ENCODE assay signal across 8 cellular contexts in genomic region chr9:129027224-129027684, GRCh38. TPM values are rescaled to one million over a fixed set of nuclear protein-coding genes. Genes with fewer than 3 reads are reported as not detected.
A peak's percentile ranks its signal among the peaks of the same experiment; 100 is the strongest.
DNase-seq lines count a peak whose midpoint lies in the region; ATAC-seq and TF ChIP-seq lines count a peak whose summit lies in the region.

No MANE protein-coding gene starts in this region.

- POLR2A ChIA-PET in CD8-positive, alpha-beta T cell (lab: Charles Lee) = interaction anchor here (1.2 to 1.5 kb wide), 3 partner anchors 8 to 209 kb away, joined by 3 to 8 read pairs (median 4); partner anchors contain the start of genes DOLPP1 and ENDOG
- POLR2A ChIA-PET in naive thymus-derived CD8-positive, alpha-beta T cell (lab: Charles Lee) = interaction anchor here (0.5 to 1.9 kb wide), 7 partner anchors 9 to 449 kb away, joined by 3 to 19 read pairs (median 7); partner anchors contain the start of genes DOLPP1, MIGA2 and PTPA

- H3K27ac Mint-ChIP-seq in CD8-positive, alpha-beta T cell = peak overlapping the region; percentile 64
- peak overlapping the region; percentile 68 for H3K27ac Mint-ChIP-seq in chondrocyte (ENCODE audit: unreplicated experiment)
- H3K27ac Mint-ChIP-seq in naive thymus-derived CD8-positive, alpha-beta T cell = peak overlapping the region; percentile 7 to 94 (median 74)

- peak overlapping the region; percentile 40 for H3K27ac ChIP-seq in CD8-positive, alpha-beta T cell (ENCODE audit: low read depth, low read length)
- H3K27ac ChIP-seq in HUES64 (ENCODE audit: low read depth, low read length) = 0 out of 2 replicates have a peak overlapping the region, but pooled peaks have one; percentile 29

- H3K36me3 ChIP-seq in CD8-positive, alpha-beta T cell (ENCODE audit: insufficient read depth, low read length) = no peaks in the 10 kb centered on the region
- H3K36me3 ChIP-seq in HUES64 (ENCODE audit: insufficient read depth, low read length) = no peaks in the 10 kb centered on the region

- DNase-seq in CD8-positive, alpha-beta T cell = no peak
- DNase-seq in chondrocyte (ENCODE audit: low spot score) = no peak
- DNase-seq in naive thymus-derived CD8-positive, alpha-beta T cell = no peak
- no peak for DNase-seq in activated CD4-positive, CD25-positive, alpha-beta regulatory T cell treated with anti-CD3 and anti-CD28 coated beads, Interleukin-2, amount 50 U/mL, for 72 hours
- no peak for DNase-seq in activated effector memory CD4-positive, alpha-beta T cell treated with anti-CD3 and anti-CD28 coated beads, Interleukin-2, amount 50 U/mL, for 16 hours

- peak overlapping the region; percentile 83 for H3K4me3 Mint-ChIP-seq in CD8-positive, alpha-beta T cell
- peak overlapping the region; percentile 76 for H3K4me3 Mint-ChIP-seq in chondrocyte (ENCODE audit: unreplicated experiment)
- peak overlapping the region; percentile 61 to 86 (median 80) for H3K4me3 Mint-ChIP-seq in naive thymus-derived CD8-positive, alpha-beta T cell

- WGBS in HUES64 = 40% methylated on average over 9 of the region's 9 CpGs

- CTCF ChIA-PET in CD8-positive, alpha-beta T cell (lab: Charles Lee) = no interaction called here

- ATAC-seq in CD8-positive, alpha-beta T cell = no peak
- no peak for ATAC-seq in naive thymus-derived CD8-positive, alpha-beta T cell
- no peak for ATAC-seq in HG02938 (IDR thresholded peaks at IDR 0.05; ENCODE audit: unreplicated experiment)
- ATAC-seq in GM18873 (IDR thresholded peaks at IDR 0.05; ENCODE audit: low FRiP score, unreplicated experiment) = no peak

- no peaks in the 10 kb centered on the region for H3K9me3 Mint-ChIP-seq in CD8-positive, alpha-beta T cell
- no peaks in the 10 kb centered on the region for H3K9me3 Mint-ChIP-seq in chondrocyte (ENCODE audit: low read depth)
- H3K9me3 Mint-ChIP-seq in naive thymus-derived CD8-positive, alpha-beta T cell = no peaks in the 10 kb centered on the region

- H3K27me3 ChIP-seq in CD8-positive, alpha-beta T cell (ENCODE audit: insufficient read depth, low read length) = no peaks in the 10 kb centered on the region
- H3K27me3 ChIP-seq in HUES64 (ENCODE audit: insufficient read depth, low read length) = no peaks in the 10 kb centered on the region

- H3K27me3 Mint-ChIP-seq in CD8-positive, alpha-beta T cell (ENCODE audit: low read depth) = no peaks in the 10 kb centered on the region
- no peaks in the 10 kb centered on the region for H3K27me3 Mint-ChIP-seq in chondrocyte (ENCODE audit: low read depth)
- no peaks in the 10 kb centered on the region for H3K27me3 Mint-ChIP-seq in naive thymus-derived CD8-positive, alpha-beta T cell

- no peak for TF ChIP-seq CTCF in CD8-positive, alpha-beta T cell (IDR thresholded peaks at IDR 0.05)
- TF ChIP-seq CTCF in chondrocyte (IDR thresholded peaks at IDR 0.05) = no peak

- H3K9ac ChIP-seq in HUES64 (ENCODE audit: low read depth, low read length) = peak overlapping the region; percentile 80

- peaks cover 13% of the 10 kb centered on the region for H3K4me1 ChIP-seq in CD8-positive, alpha-beta T cell (ENCODE audit: insufficient read depth, low read length)
- peaks cover 10% of the 10 kb centered on the region; the same call in 1 of the 2 replicates for H3K4me1 ChIP-seq in HUES64 (ENCODE audit: insufficient read depth, low read length)

- H3K9me3 ChIP-seq in CD8-positive, alpha-beta T cell (ENCODE audit: low read length) = no peaks in the 10 kb centered on the region
- H3K9me3 ChIP-seq in HUES64 (ENCODE audit: insufficient read depth, low read depth, low read length) = no peaks in the 10 kb centered on the region

- H3K36me3 Mint-ChIP-seq in CD8-positive, alpha-beta T cell = peaks cover 4% of the 10 kb centered on the region
- no peaks in the 10 kb centered on the region for H3K36me3 Mint-ChIP-seq in chondrocyte (ENCODE audit: low read depth)
- H3K36me3 Mint-ChIP-seq in naive thymus-derived CD8-positive, alpha-beta T cell = no peaks in the 10 kb centered on the region

- peaks cover 29% of the 10 kb centered on the region for H3K4me1 Mint-ChIP-seq in CD8-positive, alpha-beta T cell (ENCODE audit: low read depth)
- peaks cover 34% of the 10 kb centered on the region for H3K4me1 Mint-ChIP-seq in chondrocyte (ENCODE audit: low read depth)
- H3K4me1 Mint-ChIP-seq in naive thymus-derived CD8-positive, alpha-beta T cell = peaks cover 16 to 35% (median 26%) of the 10 kb centered on the region in 4 donors

- H3K4me3 ChIP-seq in CD8-positive, alpha-beta T cell (ENCODE audit: low read depth, low read length) = peak overlapping the region; percentile 51
- peak overlapping the region; percentile 86 for H3K4me3 ChIP-seq in HUES64 (ENCODE audit: low read length)

- intact Hi-C loops in CD8-positive, alpha-beta T cell (cut with DNase I, micrococcal nuclease) = loop anchor here (5.0 to 10.0 kb wide), 4 partner anchors 80 to 775 kb away; partner anchors contain the start of genes DOLK (in 1 of the 2), NUP188 (in 1 of the 2), SPOUT1 (in 1 of the 2) and ZER1 (in 1 of the 2)

RNA-seq across cellular contexts. Expression of gene SH3GLB2, which starts 0.9 kb away (rescaled TPM):
- total RNA-seq in CD8-positive, alpha-beta T cell = 10 to 100 TPM; 64.9 to 68.3 TPM
- 42.2 TPM for polyA plus RNA-seq in HUES64 (2013, experiment 1 of 2)
- polyA plus RNA-seq in HUES64 (2013, experiment 2 of 2) = 38.4 TPM
- 57.8 to 66.4 TPM (median 62.2 TPM) in 3 replicates for total RNA-seq in chondrocyte
- total RNA-seq in naive thymus-derived CD8-positive, alpha-beta T cell = 100 to 1,000 TPM; 109 to 113 TPM
- polyA plus RNA-seq in naive thymus-derived CD8-positive, alpha-beta T cell = 10 to 100 TPM; 21.7 to 40.9 (median 37.8) TPM

RNA-seq across cellular contexts. Expression of gene MIGA2, which starts 9.2 kb away (rescaled TPM):
- 10 to 100 TPM; 63.5 to 69.0 TPM for total RNA-seq in CD8-positive, alpha-beta T cell
- 13.5 TPM for polyA plus RNA-seq in HUES64 (2013, experiment 1 of 2)
- 11.2 TPM for polyA plus RNA-seq in HUES64 (2013, experiment 2 of 2)
- 19.7 to 26.7 TPM (median 22.0 TPM) in 3 replicates for total RNA-seq in chondrocyte
- total RNA-seq in naive thymus-derived CD8-positive, alpha-beta T cell = 10 to 100 TPM; 77.9 to 88.3 TPM
- polyA plus RNA-seq in naive thymus-derived CD8-positive, alpha-beta T cell = 10 to 100 TPM in 1 of 3 donors, 1 to 10 TPM in 2; 5.9 to 11.3 (median 7.2) TPM

RNA-seq across cellular contexts. Expression of gene DOLPP1, which starts 53.7 kb away (rescaled TPM):
- 1 to 10 TPM; 4.6 to 5.1 TPM for total RNA-seq in CD8-positive, alpha-beta T cell
- 24.7 TPM for polyA plus RNA-seq in HUES64 (2013, experiment 1 of 2)
- polyA plus RNA-seq in HUES64 (2013, experiment 2 of 2) = 21.9 TPM
- 12.3 to 22.5 TPM (median 16.4 TPM) in 3 replicates for total RNA-seq in chondrocyte
- total RNA-seq in naive thymus-derived CD8-positive, alpha-beta T cell = 10 to 100 TPM in 1 of 2 experiments, 1 to 10 TPM in 1; 9.5 to 11.1 TPM
- 1 to 10 TPM; 5.7 to 7.9 (median 7.1) TPM for polyA plus RNA-seq in naive thymus-derived CD8-positive, alpha-beta T cell
